ENCODE assay signal across 19 cellular contexts in the genomic region with DNA sequence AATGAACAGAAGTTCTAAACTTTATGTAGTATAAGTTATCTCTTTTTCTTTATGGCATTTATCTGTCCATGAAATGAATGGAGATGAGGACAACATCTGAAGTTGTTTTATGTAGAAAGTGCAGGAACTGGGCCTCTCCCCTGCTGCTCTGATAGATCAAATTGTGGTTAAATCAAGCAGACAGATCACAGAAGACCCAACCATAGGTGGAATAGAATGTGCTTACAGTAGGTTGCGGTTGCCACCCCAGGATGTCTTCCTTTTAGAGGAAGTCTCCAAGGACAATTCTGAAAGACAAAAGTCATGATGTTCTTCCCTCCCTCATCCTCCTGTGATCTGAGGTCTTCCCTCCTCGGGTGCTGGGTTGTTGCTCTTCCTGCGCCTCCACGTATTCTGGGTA. TPM values are rescaled to one million over a fixed set of nuclear protein-coding genes. Genes with fewer than 3 reads are reported as not detected.
DNase-seq lines count a peak whose midpoint lies in the region; ATAC-seq and TF ChIP-seq lines count a peak whose summit lies in the region.
"Had no signal": no experiment of that assay in that cellular context is flagged by ENCODE, and none has a peak within 500 bp of the region (broad histone marks: within the 10 kb centered on the region; RNA-seq: fewer than 3 reads in every experiment).

No MANE protein-coding gene starts in this region.

- H3K36me3 Mint-ChIP-seq in activated naive CD4-positive, alpha-beta T cell treated with anti-CD3 and anti-CD28 coated beads, Interleukin-2, amount 10 ng/mL, durations not matched to agents 7 days and 5 days, result no peaks in the 10 kb centered on the region
- H3K36me3 Mint-ChIP-seq in CD8-positive, alpha-beta T cell, result peaks cover 9% of the 10 kb centered on the region
- H3K36me3 Mint-ChIP-seq in activated naive CD8-positive, alpha-beta T cell treated with anti-CD3 and anti-CD28 coated beads, Interleukin-2, amount 10 ng/mL, durations not matched to agents 7 days and 5 days, result peaks cover 18% of the 10 kb centered on the region
- no peaks in the 10 kb centered on the region for H3K36me3 Mint-ChIP-seq in stimulated activated effector memory CD8-positive, alpha-beta T cell treated with anti-CD3 and anti-CD28 coated beads, Interleukin-12 subunit alpha, Interleukin-12 subunit beta, amount 100 ng/mL, for 72 hours

- no peak for TF ChIP-seq CTCF in CD8-positive, alpha-beta T cell (IDR thresholded peaks at IDR 0.05)

- peak overlapping the region; percentile 9 for H3K27ac Mint-ChIP-seq in activated naive CD4-positive, alpha-beta T cell treated with anti-CD3 and anti-CD28 coated beads, Interleukin-2, amount 10 ng/mL, durations not matched to agents 7 days and 5 days
- H3K27ac Mint-ChIP-seq in CD8-positive, alpha-beta T cell, result peak overlapping the region; percentile 8
- H3K27ac Mint-ChIP-seq in activated naive CD8-positive, alpha-beta T cell treated with anti-CD3 and anti-CD28 coated beads, Interleukin-2, amount 10 ng/mL, durations not matched to agents 7 days and 5 days, result no peak overlapping the region
- H3K27ac Mint-ChIP-seq in stimulated activated effector memory CD8-positive, alpha-beta T cell treated with anti-CD3 and anti-CD28 coated beads, Interleukin-12 subunit alpha, Interleukin-12 subunit beta, amount 100 ng/mL, for 72 hours, result peak overlapping the region; percentile 13
- H3K27ac Mint-ChIP-seq: H9 had no signal

- H3K27me3 Mint-ChIP-seq in activated naive CD4-positive, alpha-beta T cell treated with anti-CD3 and anti-CD28 coated beads, Interleukin-2, amount 10 ng/mL, durations not matched to agents 7 days and 5 days, result no peaks in the 10 kb centered on the region
- no peaks in the 10 kb centered on the region for H3K27me3 Mint-ChIP-seq in CD8-positive, alpha-beta T cell (ENCODE audit: low read depth)
- no peaks in the 10 kb centered on the region for H3K27me3 Mint-ChIP-seq in activated naive CD8-positive, alpha-beta T cell treated with anti-CD3 and anti-CD28 coated beads, Interleukin-2, amount 10 ng/mL, durations not matched to agents 7 days and 5 days
- H3K27me3 Mint-ChIP-seq: CD8-positive, alpha-beta memory T cell had no signal

- H3K27me3 ChIP-seq in CD8-positive, alpha-beta T cell (ENCODE audit: insufficient read depth, low read length), result no peaks in the 10 kb centered on the region

- CTCF ChIA-PET in activated naive CD4-positive, alpha-beta T cell treated with anti-CD3 and anti-CD28 coated beads, Interleukin-2, amount 10 ng/mL, durations not matched to agents 7 days and 5 days (lab: Charles Lee), result no interaction called here
- CTCF ChIA-PET in CD8-positive, alpha-beta T cell (lab: Charles Lee), result no interaction called here

- no peaks in the 10 kb centered on the region for H3K9me3 ChIP-seq in CD8-positive, alpha-beta T cell (ENCODE audit: low read length)

- no peak overlapping the region for H3K27ac ChIP-seq in CD8-positive, alpha-beta T cell (ENCODE audit: low read depth, low read length)
- H3K27ac ChIP-seq: HL-60 had no signal

- H3K4me1 Mint-ChIP-seq in activated naive CD4-positive, alpha-beta T cell treated with anti-CD3 and anti-CD28 coated beads, Interleukin-2, amount 10 ng/mL, durations not matched to agents 7 days and 5 days, result peaks cover 19% of the 10 kb centered on the region
- H3K4me1 Mint-ChIP-seq in CD8-positive, alpha-beta T cell (ENCODE audit: low read depth), result peaks cover 75% of the 10 kb centered on the region
- peaks cover 37% of the 10 kb centered on the region for H3K4me1 Mint-ChIP-seq in activated naive CD8-positive, alpha-beta T cell treated with anti-CD3 and anti-CD28 coated beads, Interleukin-2, amount 10 ng/mL, durations not matched to agents 7 days and 5 days
- H3K4me1 Mint-ChIP-seq in stimulated activated effector memory CD8-positive, alpha-beta T cell treated with anti-CD3 and anti-CD28 coated beads, Interleukin-12 subunit alpha, Interleukin-12 subunit beta, amount 100 ng/mL, for 72 hours, result peaks cover 27% of the 10 kb centered on the region

- POLR2A ChIA-PET in CD8-positive, alpha-beta T cell (lab: Charles Lee), result no interaction called here
- POLR2A ChIA-PET in activated naive CD8-positive, alpha-beta T cell treated with anti-CD3 and anti-CD28 coated beads, Interleukin-2, amount 10 ng/mL, durations not matched to agents 7 days and 5 days (lab: Charles Lee), result interaction anchor here (0.5 kb wide), 1 partner anchor 46 kb away, joined by 4 read pairs; no protein-coding TSS in a partner anchor

- H3K9me3 Mint-ChIP-seq in activated naive CD4-positive, alpha-beta T cell treated with anti-CD3 and anti-CD28 coated beads, Interleukin-2, amount 10 ng/mL, durations not matched to agents 7 days and 5 days, result no peaks in the 10 kb centered on the region
- H3K9me3 Mint-ChIP-seq in CD8-positive, alpha-beta T cell, result no peaks in the 10 kb centered on the region
- peaks cover 2% of the 10 kb centered on the region for H3K9me3 Mint-ChIP-seq in activated naive CD8-positive, alpha-beta T cell treated with anti-CD3 and anti-CD28 coated beads, Interleukin-2, amount 10 ng/mL, durations not matched to agents 7 days and 5 days
- no peaks in the 10 kb centered on the region for H3K9me3 Mint-ChIP-seq in stimulated activated effector memory CD8-positive, alpha-beta T cell treated with anti-CD3 and anti-CD28 coated beads, Interleukin-12 subunit alpha, Interleukin-12 subunit beta, amount 100 ng/mL, for 72 hours
- H3K9me3 Mint-ChIP-seq: CD8-positive, alpha-beta memory T cell; H9 had no signal

- H3K4me3 ChIP-seq in CD8-positive, alpha-beta T cell (ENCODE audit: low read depth, low read length), result no peak overlapping the region

- H3K36me3 ChIP-seq in CD8-positive, alpha-beta T cell (ENCODE audit: insufficient read depth, low read length), result no peaks in the 10 kb centered on the region

- DNase-seq in activated naive CD4-positive, alpha-beta T cell treated with anti-CD3 and anti-CD28 coated beads, Interleukin-2, amount 10 ng/mL, durations not matched to agents 7 days and 5 days, result no peak
- DNase-seq in activated naive CD4-positive, alpha-beta T cell treated with anti-CD3 and anti-CD28 coated beads, Interleukin-2, amount 50 U/mL, for 16 hours, result no peak
- DNase-seq in CD8-positive, alpha-beta T cell, result no peak
- DNase-seq in activated naive CD8-positive, alpha-beta T cell treated with anti-CD3 and anti-CD28 coated beads, Interleukin-2, amount 10 ng/mL, durations not matched to agents 7 days and 5 days, result no peak
- no peak for DNase-seq in stimulated activated effector memory CD8-positive, alpha-beta T cell treated with anti-CD3 and anti-CD28 coated beads, Interleukin-12 subunit alpha, Interleukin-12 subunit beta, amount 100 ng/mL, for 72 hours (ENCODE audit: low spot score in 2 of 2)
- no peak for DNase-seq in A172 (ENCODE audit: low spot score)
- DNase-seq: AML-193, DMS79, H9, NCI-H1105 treated with DMSO at 0.1 percent for 48 hours, NCI-H187 treated with DMSO at 0.1 percent for 48 hours, NCI-H446, OCI-M1, SHP77 treated with DMSO at 0.1 percent for 48 hours had no signal

- peak; percentile 31 for ATAC-seq in CD8-positive, alpha-beta T cell
- ATAC-seq in activated naive CD8-positive, alpha-beta T cell treated with anti-CD3 and anti-CD28 coated beads, Interleukin-2, amount 10 ng/mL, durations not matched to agents 7 days and 5 days (ENCODE audit: low read depth), result peak; percentile 26
- no peak for ATAC-seq in stimulated activated effector memory CD8-positive, alpha-beta T cell treated with anti-CD3 and anti-CD28 coated beads, Interleukin-12 subunit alpha, Interleukin-12 subunit beta, amount 100 ng/mL, for 72 hours
- ATAC-seq in HG03196 (IDR thresholded peaks at IDR 0.05; ENCODE audit: unreplicated experiment) (no peak), HG02571 (IDR thresholded peaks at IDR 0.05; ENCODE audit: unreplicated experiment) (no peak)

- H3K4me3 Mint-ChIP-seq in activated naive CD4-positive, alpha-beta T cell treated with anti-CD3 and anti-CD28 coated beads, Interleukin-2, amount 10 ng/mL, durations not matched to agents 7 days and 5 days, result no peak overlapping the region
- peak overlapping the region; percentile 16 for H3K4me3 Mint-ChIP-seq in CD8-positive, alpha-beta T cell
- H3K4me3 Mint-ChIP-seq in activated naive CD8-positive, alpha-beta T cell treated with anti-CD3 and anti-CD28 coated beads, Interleukin-2, amount 10 ng/mL, durations not matched to agents 7 days and 5 days, result peak overlapping the region; percentile 52
- H3K4me3 Mint-ChIP-seq in stimulated activated effector memory CD8-positive, alpha-beta T cell treated with anti-CD3 and anti-CD28 coated beads, Interleukin-12 subunit alpha, Interleukin-12 subunit beta, amount 100 ng/mL, for 72 hours, result no peak overlapping the region
- H3K4me3 Mint-ChIP-seq: H9 had no signal

- H3K4me1 ChIP-seq in CD8-positive, alpha-beta T cell (ENCODE audit: insufficient read depth, low read length), result peaks cover 45% of the 10 kb centered on the region

- intact Hi-C loops in CD8-positive, alpha-beta T cell (cut with DNase I, micrococcal nuclease), result no loop called here

RNA-seq across cellular contexts. Expression of gene RASGRF2, which starts 12.9 kb away (rescaled TPM):
- 10 to 100 TPM; 25.4 to 25.6 TPM for total RNA-seq in CD8-positive, alpha-beta T cell
- 10 to 100 TPM; 18.8 to 19.3 TPM for total RNA-seq in activated naive CD8-positive, alpha-beta T cell treated with anti-CD3 and anti-CD28 coated beads, Interleukin-2, amount 10 ng/mL, durations not matched to agents 7 days and 5 days
- not detected in 2 replicates for total RNA-seq in A172 (2014; rRNA removed; shearing (Covaris generic))
- total RNA-seq: G401 had no signal

Comparison
In these comparisons a context has a peak if more than half of its experiments do, and no peak if none do; other contexts are left out.
1. H3K4me3 Mint-ChIP-seq: peak in CD8-positive, alpha-beta T cell (single experiment) and activated naive CD8-positive, alpha-beta T cell treated with anti-CD3 and anti-CD28 coated beads, Interleukin-2, amount 10 ng/mL, durations not matched to agents 7 days and 5 days (single experiment); none in activated naive CD4-positive, alpha-beta T cell treated with anti-CD3 and anti-CD28 coated beads, Interleukin-2, amount 10 ng/mL, durations not matched to agents 7 days and 5 days (single experiment) and stimulated activated effector memory CD8-positive, alpha-beta T cell treated with anti-CD3 and anti-CD28 coated beads, Interleukin-12 subunit alpha, Interleukin-12 subunit beta, amount 100 ng/mL, for 72 hours (single experiment).
2. ATAC-seq: peak in CD8-positive, alpha-beta T cell (single experiment) and activated naive CD8-positive, alpha-beta T cell treated with anti-CD3 and anti-CD28 coated beads, Interleukin-2, amount 10 ng/mL, durations not matched to agents 7 days and 5 days (single experiment); none in stimulated activated effector memory CD8-positive, alpha-beta T cell treated with anti-CD3 and anti-CD28 coated beads, Interleukin-12 subunit alpha, Interleukin-12 subunit beta, amount 100 ng/mL, for 72 hours (single experiment), HG03196 (single experiment) and HG02571 (single experiment).
3. RNA of gene RASGRF2, which starts 12.9 kb away (total RNA-seq): 25.4 to 25.6 TPM in CD8-positive, alpha-beta T cell and 18.8 to 19.3 TPM in activated naive CD8-positive, alpha-beta T cell treated with anti-CD3 and anti-CD28 coated beads, Interleukin-2, amount 10 ng/mL, durations not matched to agents 7 days and 5 days; not detected in A172; every median in the first group is over 10 times any median in the second.